ENCODE assay signal across 8 cellular contexts in genomic region chr5:113871972-113872371, GRCh38.
"Had no signal": no experiment of that assay in that cellular context is flagged by ENCODE, and none has a peak within 500 bp of the region (broad histone marks: within the 10 kb centered on the region; RNA-seq: fewer than 3 reads in every experiment).

No MANE protein-coding gene starts in this region.

- H3K27ac ChIP-seq: GM23248, HL-60 had no signal

- ATAC-seq: HCT116, HepG2 had no signal

- DNase-seq: GM23248, GOT3, H7, HFFc6 had no signal

- H3K4me3 ChIP-seq: GM23248, HAP-1 had no signal

- H3K9me3 ChIP-seq: HAP-1 had no signal

- H3K36me3 ChIP-seq: HAP-1 had no signal
